31 cellular contexts compared by ENCODE assay signal in genomic region chr11:17917556-17917955, GRCh38.
"Had no signal": no experiment of that assay in that cellular context is flagged by ENCODE, and none has a peak within 500 bp of the region (broad histone marks: within the 10 kb centered on the region; RNA-seq: fewer than 3 reads in every experiment).

No MANE protein-coding gene starts in this region.

- ATAC-seq: mucosa of descending colon; naive thymus-derived CD8-positive, alpha-beta T cell; pancreas; right cardiac atrium; sciatic nerve had no signal

- H3K9me3 ChIP-seq: left ventricle myocardium inferior, mucosa of descending colon, pancreas, prostate gland, suprapubic skin, thoracic aorta, tibial artery, uterus had no signal

- H3K27me3 Mint-ChIP-seq: memory B cell; naive thymus-derived CD8-positive, alpha-beta T cell; stimulated activated naive CD8-positive, alpha-beta T cell treated with anti-CD3 and anti-CD28 coated beads, Interleukin-15, Interleukin-2, amounts not matched to agents 100 ng/mL and 50 ng/mL, for 24 hours; type B pancreatic cell had no signal

- H3K36me3 Mint-ChIP-seq: type B pancreatic cell had no signal

- H3K27me3 ChIP-seq: pancreas, suprapubic skin, tibial artery, uterus had no signal

- H3K4me1 ChIP-seq: prostate gland, tibial artery, uterus had no signal

- DNase-seq: hippocampal formation; immature natural killer cell; kidney; left ventricle myocardium inferior; midbrain; mucosa of descending colon; naive thymus-derived CD8-positive, alpha-beta T cell; nucleus accumbens; pancreas; posterior cingulate gyrus; retina; right cardiac atrium; stimulated activated CD4-positive, alpha-beta T cell treated with anti-CD3 and anti-CD28 coated beads, Interleukin-12 subunit alpha, Interleukin-12 subunit beta, amount 100 ng/mL, for 4 hours; stimulated activated CD4-positive, alpha-beta T cell treated with anti-CD3 and anti-CD28 coated beads, Interleukin-15, amount 100 ng/mL, for 24 hours; stimulated activated CD4-positive, alpha-beta T cell treated with anti-CD3 and anti-CD28 coated beads, Interleukin-2, amount 100 ng/mL, for 24 hours; stimulated activated CD4-positive, alpha-beta T cell treated with anti-CD3 and anti-CD28 coated beads, Interleukin-4, amount 100 ng/mL, for 1 hour; stimulated activated naive CD4-positive, alpha-beta T cell; tibial artery; uterus had no signal

- H3K27ac ChIP-seq: left ventricle myocardium inferior, pancreas, prostate gland, skin epidermis, suprapubic skin, thoracic aorta, tibial artery, uterus had no signal

- FAIRE-seq: islet of Langerhans, kidney, pancreas had no signal

- H3K9me3 Mint-ChIP-seq: immature natural killer cell; memory B cell; naive thymus-derived CD8-positive, alpha-beta T cell; nephron; neural crest cell; stimulated activated naive CD8-positive, alpha-beta T cell treated with anti-CD3 and anti-CD28 coated beads, Interleukin-15, Interleukin-2, amounts not matched to agents 100 ng/mL and 50 ng/mL, for 24 hours; type B pancreatic cell had no signal

- H3K36me3 ChIP-seq: pancreas, prostate gland, thoracic aorta, uterus had no signal

- H3K27ac Mint-ChIP-seq: immature natural killer cell; memory B cell; naive thymus-derived CD8-positive, alpha-beta T cell; nephron; stimulated activated naive CD8-positive, alpha-beta T cell treated with anti-CD3 and anti-CD28 coated beads, Interleukin-15, Interleukin-2, amounts not matched to agents 100 ng/mL and 50 ng/mL, for 24 hours; type B pancreatic cell had no signal

- H3K4me3 Mint-ChIP-seq: immature natural killer cell; memory B cell; naive thymus-derived CD8-positive, alpha-beta T cell; nephron; neural crest cell; stimulated activated naive CD8-positive, alpha-beta T cell treated with anti-CD3 and anti-CD28 coated beads, Interleukin-15, Interleukin-2, amounts not matched to agents 100 ng/mL and 50 ng/mL, for 24 hours; type B pancreatic cell had no signal

- H3K4me1 Mint-ChIP-seq: immature natural killer cell had no signal

- H3K4me3 ChIP-seq: left ventricle myocardium inferior, lung, mucosa of descending colon, pancreas, prostate gland, skin epidermis, suprapubic skin, thoracic aorta, tibial artery, uterus had no signal
